15 cellular contexts compared by ENCODE assay signal in the genomic region with DNA sequence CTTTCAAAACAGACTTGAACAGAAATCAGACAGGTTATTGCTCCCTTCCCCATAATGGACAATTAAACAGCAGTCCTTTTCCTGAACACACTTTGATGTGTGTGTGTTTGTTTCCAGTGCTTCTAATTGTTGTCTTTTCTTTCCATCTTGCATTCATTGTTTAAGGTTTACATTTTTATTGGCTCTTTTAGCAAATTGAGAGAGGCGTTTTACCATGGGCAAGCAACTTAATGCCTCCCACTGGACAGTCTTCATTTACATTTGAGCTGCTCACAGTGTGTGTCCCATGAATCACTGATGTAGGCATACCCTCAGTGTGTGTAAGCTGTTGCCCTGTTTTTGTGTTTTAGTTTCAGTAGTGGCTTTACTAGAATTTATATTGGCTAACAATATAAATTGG. TPM values are rescaled to one million over a fixed set of nuclear protein-coding genes. Genes with fewer than 3 reads are reported as not detected.
"Had no signal": no experiment of that assay in that cellular context is flagged by ENCODE, and none has a peak within 500 bp of the region (broad histone marks: within the 10 kb centered on the region; RNA-seq: fewer than 3 reads in every experiment).

No MANE protein-coding gene starts in this region.

- H3K27me3 Mint-ChIP-seq: activated CD8-positive, alpha-beta T cell treated with anti-CD3 and anti-CD28 coated beads for 36 hours; activated naive CD8-positive, alpha-beta T cell treated with anti-CD3 and anti-CD28 coated beads, Interleukin-2, amount 10 ng/mL, durations not matched to agents 7 days and 5 days; stimulated activated naive CD8-positive, alpha-beta T cell treated with anti-CD3 and anti-CD28 coated beads, Interleukin-15, amount 100 ng/mL, for 72 hours; T-helper 17 cell had no signal

- ATAC-seq: activated CD8-positive, alpha-beta T cell treated with anti-CD3 and anti-CD28 coated beads for 36 hours; esophagus mucosa; psoas muscle had no signal

- H3K27ac Mint-ChIP-seq: activated CD8-positive, alpha-beta T cell treated with anti-CD3 and anti-CD28 coated beads for 36 hours; activated naive CD8-positive, alpha-beta T cell treated with anti-CD3 and anti-CD28 coated beads, Interleukin-2, amount 10 ng/mL, durations not matched to agents 7 days and 5 days; stimulated activated naive CD8-positive, alpha-beta T cell treated with anti-CD3 and anti-CD28 coated beads, Interleukin-15, amount 100 ng/mL, for 72 hours; T-helper 17 cell had no signal

- H3K27me3 ChIP-seq: ascending aorta, colonic mucosa, spleen, testis, upper lobe of left lung had no signal

- H3K4me3 ChIP-seq: ascending aorta, colonic mucosa, psoas muscle, spleen, testis, upper lobe of left lung had no signal

- H3K27ac ChIP-seq: ascending aorta, colonic mucosa, psoas muscle, testis, upper lobe of left lung had no signal

- DNase-seq: activated CD4-positive, alpha-beta T cell treated with anti-CD3 and anti-CD28 coated beads for 48 hours; activated CD8-positive, alpha-beta T cell treated with anti-CD3 and anti-CD28 coated beads for 36 hours; activated naive CD8-positive, alpha-beta T cell treated with anti-CD3 and anti-CD28 coated beads, Interleukin-2, amount 10 ng/mL, durations not matched to agents 7 days and 5 days; colonic mucosa; immature natural killer cell; mesenchymal stem cell; psoas muscle; spleen; stimulated activated naive CD8-positive, alpha-beta T cell treated with anti-CD3 and anti-CD28 coated beads, Interleukin-15, amount 100 ng/mL, for 72 hours; T-helper 17 cell; testis; upper lobe of left lung had no signal

- H3K4me1 ChIP-seq: ascending aorta, colonic mucosa, psoas muscle, testis had no signal

- H3K4me3 Mint-ChIP-seq: activated CD8-positive, alpha-beta T cell treated with anti-CD3 and anti-CD28 coated beads for 36 hours; activated naive CD8-positive, alpha-beta T cell treated with anti-CD3 and anti-CD28 coated beads, Interleukin-2, amount 10 ng/mL, durations not matched to agents 7 days and 5 days; immature natural killer cell; nephron; stimulated activated naive CD8-positive, alpha-beta T cell treated with anti-CD3 and anti-CD28 coated beads, Interleukin-15, amount 100 ng/mL, for 72 hours; T-helper 17 cell had no signal

- H3K9me3 Mint-ChIP-seq: activated CD8-positive, alpha-beta T cell treated with anti-CD3 and anti-CD28 coated beads for 36 hours; activated naive CD8-positive, alpha-beta T cell treated with anti-CD3 and anti-CD28 coated beads, Interleukin-2, amount 10 ng/mL, durations not matched to agents 7 days and 5 days; immature natural killer cell; nephron; stimulated activated naive CD8-positive, alpha-beta T cell treated with anti-CD3 and anti-CD28 coated beads, Interleukin-15, amount 100 ng/mL, for 72 hours had no signal

- H3K9me3 ChIP-seq: ascending aorta, colonic mucosa, psoas muscle, spleen, testis, upper lobe of left lung had no signal

- H3K4me1 Mint-ChIP-seq: immature natural killer cell had no signal

RNA-seq across cellular contexts. Expression of a gene that starts 45.6 kb away (rescaled TPM):
- total RNA-seq: ascending aorta, T-helper 17 cell had no signal
- polyA plus RNA-seq: immature natural killer cell had no signal
